ENCODE assay signal across 9 cellular contexts in the genomic region with DNA sequence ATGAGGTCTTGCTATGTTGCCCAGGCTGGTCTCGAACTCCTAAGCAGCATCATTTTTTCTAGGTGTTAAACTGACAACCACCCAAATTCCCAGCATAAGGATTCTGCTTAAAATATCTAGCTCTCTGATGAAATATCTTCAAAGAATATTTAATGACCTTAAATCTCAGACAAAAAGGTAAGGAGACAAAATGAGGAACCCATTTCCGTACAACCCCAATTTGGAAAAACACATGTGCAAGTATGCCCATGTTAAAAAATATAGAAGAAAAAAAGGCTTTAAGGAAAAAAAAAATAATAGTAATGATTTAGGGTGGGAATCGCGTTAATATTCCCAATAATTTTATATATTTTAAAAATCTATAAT. TPM values are rescaled to one million over a fixed set of nuclear protein-coding genes. Genes with fewer than 3 reads are reported as not detected.
DNase-seq lines count a peak whose midpoint lies in the region; ATAC-seq and TF ChIP-seq lines count a peak whose summit lies in the region.
"Had no signal": no experiment of that assay in that cellular context is flagged by ENCODE, and none has a peak within 500 bp of the region (broad histone marks: within the 10 kb centered on the region; RNA-seq: fewer than 3 reads in every experiment).

No MANE protein-coding gene starts in this region.

- no peak overlapping the region for H3K27ac ChIP-seq in duodenal mucosa (ENCODE audit: low read depth, low read length)
- no peak overlapping the region for H3K27ac ChIP-seq in aorta (ENCODE audit: low read depth in 1 of 2, low read length in 2 of 2)

- ATAC-seq in sciatic nerve (no peak), HG02884 (IDR thresholded peaks at IDR 0.05; ENCODE audit: unreplicated experiment) (no peak), aorta (ENCODE audit: low FRiP score) (no peak)

- no peak overlapping the region for H3K9ac ChIP-seq in duodenal mucosa (ENCODE audit: low read depth in 1 of 2, low read length in 2 of 2)

- no peak overlapping the region for H3K27ac Mint-ChIP-seq in osteocyte (ENCODE audit: unreplicated experiment)

- TF ChIP-seq CTCF in osteocyte (IDR thresholded peaks at IDR 0.05), result no peak

- intact Hi-C loops in sciatic nerve (cut with DNase I) (no loop called here), aorta (cut with DNase I) (no loop called here)

- H3K4me1 Mint-ChIP-seq in osteocyte (ENCODE audit: unreplicated experiment), result peaks cover 30% of the 10 kb centered on the region

- H3K36me3 Mint-ChIP-seq in osteocyte (ENCODE audit: unreplicated experiment), result peaks cover 3% of the 10 kb centered on the region

- peaks cover 25 to 33% of the 10 kb centered on the region in 2 donors for H3K4me1 ChIP-seq in duodenal mucosa (ENCODE audit: control insufficient read depth in 1 of 2, insufficient read depth in 2 of 2, low read length in 2 of 2)
- H3K4me1 ChIP-seq in aorta (ENCODE audit: control insufficient read depth in 1 of 2, insufficient read depth in 2 of 2, low read length in 2 of 2), result peaks cover 0 to 2% of the 10 kb centered on the region in 2 donors

- H3K27me3 ChIP-seq in duodenal mucosa (ENCODE audit: control insufficient read depth in 1 of 2, insufficient read depth in 2 of 2, low read length in 2 of 2) (no peaks in the 10 kb centered on the region), aorta (ENCODE audit: control insufficient read depth in 1 of 2, insufficient read depth in 2 of 2, low read length in 1 of 2) (no peaks in the 10 kb centered on the region)

- H3K4me3 Mint-ChIP-seq in osteocyte (ENCODE audit: unreplicated experiment), result peak overlapping the region; percentile 84

- peaks cover under 1 to 8% of the 10 kb centered on the region in 2 donors for H3K36me3 ChIP-seq in duodenal mucosa (ENCODE audit: control insufficient read depth in 1 of 2, insufficient read depth in 2 of 2, low read length in 2 of 2)
- H3K36me3 ChIP-seq in aorta (ENCODE audit: control insufficient read depth in 1 of 2, insufficient read depth in 2 of 2, low read length in 1 of 2), result no peaks in the 10 kb centered on the region

- H3K4me3 ChIP-seq in GM08714 (ENCODE audit: low read length), result peak overlapping the region; percentile 89
- peak overlapping the region; percentile 79 to 82 for H3K4me3 ChIP-seq in duodenal mucosa (ENCODE audit: low read depth in 1 of 2, low read length in 2 of 2)
- H3K4me3 ChIP-seq in aorta (ENCODE audit: low read length in 2 of 2), result peak overlapping the region in 1 of 2 donors; percentile 91

- DNase-seq in NCI-H2227 treated with DMSO at 0.1 percent for 48 hours (lab: John Stamatoyannopoulos, UW) (peak; percentile 27), osteocyte (ENCODE audit: extremely low spot score, unreplicated experiment) (no peak), sciatic nerve (ENCODE audit: low spot score) (no peak), aorta (no peak), NOMO-1 (lab: John Stamatoyannopoulos, UW; ENCODE audit: unreplicated experiment in 2 of 2) (no peak)
- DNase-seq: NCI-H774 had no signal

- WGBS in aorta, 2 donors, result 27 to 28% methylated on average over 4 of the region's 4 CpGs

- no peaks in the 10 kb centered on the region for H3K9me3 ChIP-seq in duodenal mucosa (ENCODE audit: control insufficient read depth in 1 of 2, low read length in 2 of 2)
- H3K9me3 ChIP-seq in aorta (ENCODE audit: control insufficient read depth, low read length), result peaks cover 1% of the 10 kb centered on the region

- no peaks in the 10 kb centered on the region for H3K27me3 Mint-ChIP-seq in osteocyte (ENCODE audit: unreplicated experiment)

- no peaks in the 10 kb centered on the region for H3K9me3 Mint-ChIP-seq in osteocyte (ENCODE audit: unreplicated experiment)

RNA-seq across cellular contexts. Expression of a gene that starts 1.4 kb away (rescaled TPM):
- total RNA-seq in osteocyte, result 38.3 and 40.8 TPM in 2 replicates
- total RNA-seq in sciatic nerve, result 66.0 TPM
- total RNA-seq in aorta, result 10 to 100 TPM; 44.5 to 52.3 TPM
- polyA plus RNA-seq in aorta, result 10 to 100 TPM; 16.4 to 25.9 TPM
